Comparison of ENCODE assay signal across 15 cellular contexts in the genomic region with DNA sequence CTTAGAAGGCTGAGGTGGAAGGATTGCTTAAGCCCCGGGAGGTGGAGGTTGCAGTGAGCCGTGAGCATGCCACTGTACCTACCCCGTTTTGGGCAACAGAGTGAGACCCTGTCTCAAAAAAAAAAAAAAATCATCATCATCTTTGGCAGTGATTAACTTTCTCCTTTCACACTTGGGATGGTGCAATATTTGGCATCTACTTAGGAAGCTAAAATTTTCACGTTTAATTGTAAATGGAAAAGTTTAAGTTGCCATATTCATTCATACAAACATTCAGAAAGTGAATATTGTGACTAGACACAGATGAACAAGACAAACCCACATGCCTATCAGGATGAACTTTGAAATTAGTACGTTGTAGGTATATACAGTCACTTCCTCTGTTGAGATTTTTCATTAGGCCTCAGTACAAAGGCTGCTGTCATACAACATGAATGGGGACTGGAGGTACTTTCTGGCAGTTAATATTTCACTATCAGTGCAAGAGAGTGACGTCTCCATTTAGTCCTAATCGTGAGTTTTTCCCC. TPM values are rescaled to one million over a fixed set of nuclear protein-coding genes. Genes with fewer than 3 reads are reported as not detected.
DNase-seq lines count a peak whose midpoint lies in the region; ATAC-seq, FAIRE-seq and TF ChIP-seq lines count a peak whose summit lies in the region.
"Had no signal": no experiment of that assay in that cellular context is flagged by ENCODE, and none has a peak within 500 bp of the region (broad histone marks: within the 10 kb centered on the region; RNA-seq: fewer than 3 reads in every experiment).

No MANE protein-coding gene starts in this region.

- FAIRE-seq in HepG2 (lab: Jason Lieb, UNC): peak; percentile 72

- peak overlapping the region; percentile 69 for H3K9ac ChIP-seq in HepG2 (ENCODE audit: insufficient read depth, low read depth, low read length)

- DNase-seq in CD8-positive, alpha-beta T cell: no peak
- DNase-seq in Peyer's patch (no peak), HepG2 (ENCODE audit: low spot score) (peak; percentile 99), ovary (no peak), NCI-H510A (lab: John Stamatoyannopoulos, UW) (no peak), HPDE6-E6E7 (ENCODE audit: extremely low spot score) (no peak)
- DNase-seq: BE2C, foreskin fibroblast, natural killer cell, NCI-H1092, NCI-H774, substantia nigra had no signal

- H3K36me3 ChIP-seq in CD8-positive, alpha-beta T cell (ENCODE audit: insufficient read depth, low read length): no peaks in the 10 kb centered on the region
- no peaks in the 10 kb centered on the region for H3K36me3 ChIP-seq in Peyer's patch
- peaks cover 1 to 15% of the 10 kb centered on the region in 2 experiments; a peak in 3 of 5 replicates for H3K36me3 ChIP-seq in HepG2 (replicated peaks in 1 of 2; ENCODE audit: control insufficient read depth in 1 of 2, insufficient read depth in 2 of 2, low read length in 2 of 2)
- no peaks in the 10 kb centered on the region for H3K36me3 ChIP-seq in ovary

- H4K20me1 ChIP-seq in HepG2 (ENCODE audit: insufficient read depth, low read length): no peaks in the 10 kb centered on the region

- CTCF ChIA-PET in CD8-positive, alpha-beta T cell (lab: Charles Lee): interaction anchor here (1.4 to 1.5 kb wide), 2 partner anchors 22 to 46 kb away, joined by 4 read pairs; no protein-coding TSS in a partner anchor
- CTCF ChIA-PET in HepG2 (lab: Yijun Ruan, JAX; ENCODE audit: low intra/inter-chr PET ratio, low total read pairs): no interaction called here

- no peak overlapping the region for H3K4me3 Mint-ChIP-seq in CD8-positive, alpha-beta T cell
- H3K4me3 Mint-ChIP-seq: natural killer cell had no signal

- in situ Hi-C loops in HepG2 (cut with HindIII; ENCODE audit: extremely low pct_ligation_motif_present, low pct_unique_long_range_greater_than_20kb): no loop called here

- intact Hi-C loops in CD8-positive, alpha-beta T cell (cut with DNase I, micrococcal nuclease): loop anchor here in 1 of 2 experiments (1.0 kb wide), 1 partner anchor 109 kb away; no protein-coding TSS in a partner anchor
- intact Hi-C loops in HepG2 (cut with micrococcal nuclease; ENCODE audit: unreplicated experiment): loop anchor here (1.0 to 2.0 kb wide), 3 partner anchors 36 to 49 kb away; no protein-coding TSS in a partner anchor
- intact Hi-C loops in ovary (cut with DNase I): no loop called here

- peaks cover 90% of the 10 kb centered on the region for H3K4me1 Mint-ChIP-seq in CD8-positive, alpha-beta T cell (ENCODE audit: low read depth)

- peaks cover 92% of the 10 kb centered on the region for H3K79me2 ChIP-seq in HepG2 (ENCODE audit: insufficient read depth, low read length)

- H3K9me3 ChIP-seq in CD8-positive, alpha-beta T cell (ENCODE audit: low read length): no peaks in the 10 kb centered on the region
- no peaks in the 10 kb centered on the region for H3K9me3 ChIP-seq in Peyer's patch
- H3K9me3 ChIP-seq in HepG2 (ENCODE audit: low read length): no peaks in the 10 kb centered on the region
- H3K9me3 ChIP-seq in ovary: no peaks in the 10 kb centered on the region
- H3K9me3 ChIP-seq: BE2C, HAP-1 had no signal

- no peaks in the 10 kb centered on the region for H3K9me3 Mint-ChIP-seq in CD8-positive, alpha-beta T cell
- H3K9me3 Mint-ChIP-seq: natural killer cell had no signal

- BruUV-seq in HepG2 (replicated peaks; lab: Mats Ljungman, UMichigan): TSS peak; percentile 100

- ATAC-seq in CD8-positive, alpha-beta T cell: peak; percentile 47
- ATAC-seq in GM18861 (IDR thresholded peaks at IDR 0.05; ENCODE audit: unreplicated experiment) (peak; percentile 87), HepG2 (peak; percentile 98), GM19035 (IDR thresholded peaks at IDR 0.05; ENCODE audit: unreplicated experiment) (no peak)
- ATAC-seq: natural killer cell had no signal

- no peak for TF ChIP-seq CTCF in CD8-positive, alpha-beta T cell (IDR thresholded peaks at IDR 0.05)
- TF ChIP-seq CTCF in Peyer's patch (IDR thresholded peaks at IDR 0.05): no peak
- no peak for TF ChIP-seq CTCF in HepG2 (CRISPR knock-in tag; IDR thresholded peaks at IDR 0.05)
- no peak for TF ChIP-seq CTCF in ovary (IDR thresholded peaks at IDR 0.05)

- no peak overlapping the region for H3K27ac ChIP-seq in CD8-positive, alpha-beta T cell (ENCODE audit: low read depth, low read length)
- H3K27ac ChIP-seq in Peyer's patch: peak overlapping the region in 3 of 4 donors; percentile 0 to 71 (median 65)
- H3K27ac ChIP-seq in HepG2 (ENCODE audit: extremely low read length, insufficient read depth, low read length): peak overlapping the region; percentile 84
- H3K27ac ChIP-seq in ovary: no peak overlapping the region

- no peaks in the 10 kb centered on the region for H3K27me3 Mint-ChIP-seq in CD8-positive, alpha-beta T cell (ENCODE audit: low read depth)

- TF ChIP-seq RAD21 in HepG2 (CRISPR knock-in tag; IDR thresholded peaks at IDR 0.05): no peak

- H3K27me3 ChIP-seq in CD8-positive, alpha-beta T cell (ENCODE audit: insufficient read depth, low read length): no peaks in the 10 kb centered on the region
- H3K27me3 ChIP-seq in Peyer's patch (no peaks in the 10 kb centered on the region), HepG2 (ENCODE audit: control insufficient read depth in 1 of 2, insufficient read depth in 2 of 2, low read length in 2 of 2) (no peaks in the 10 kb centered on the region), ovary (no peaks in the 10 kb centered on the region)
- H3K27me3 ChIP-seq: BE2C had no signal

- no peak overlapping the region for H3K4me3 ChIP-seq in CD8-positive, alpha-beta T cell (ENCODE audit: low read depth, low read length)
- H3K4me3 ChIP-seq in Peyer's patch (no peak overlapping the region), HepG2 (replicated peaks in 1 of 3; ENCODE audit: insufficient read depth in 1 of 3, low read depth in 2 of 3, low read length in 3 of 3) (peak overlapping the region; percentile 26 to 57 (median 39); a peak in 5 of 6 replicates), ovary (no peak overlapping the region)
- H3K4me3 ChIP-seq: HAP-1 had no signal

- peaks cover 65% of the 10 kb centered on the region for H3K4me1 ChIP-seq in CD8-positive, alpha-beta T cell (ENCODE audit: insufficient read depth, low read length)
- H3K4me1 ChIP-seq in Peyer's patch (peaks cover 0 to 34% (median 0%) of the 10 kb centered on the region in 4 donors), HepG2 (ENCODE audit: insufficient read depth, low read length) (peaks cover 93% of the 10 kb centered on the region), ovary (ENCODE audit: insufficient read depth) (peaks cover 7% of the 10 kb centered on the region)

- 2% methylated on average over 7 of the region's 7 CpGs for WGBS in HepG2 (ENCODE audit: low lambda C conversion rate)
- 93 to 95% (median 93%) methylated on average over 7 of the region's 7 CpGs for WGBS in ovary, 3 donors

- peaks cover 16% of the 10 kb centered on the region for H3K36me3 Mint-ChIP-seq in CD8-positive, alpha-beta T cell
- H3K36me3 Mint-ChIP-seq: natural killer cell had no signal

- H3K27ac Mint-ChIP-seq in CD8-positive, alpha-beta T cell: no peak overlapping the region
- H3K27ac Mint-ChIP-seq: natural killer cell had no signal

- TF ChIP-seq EP300 in HepG2 (IDR thresholded peaks at IDR 0.05; ENCODE audit: low read depth in 2 of 2, low read length in 2 of 2): peak; percentile 56 to 83; a peak in 3 of 4 replicates
- peak; percentile 73; the same call in 1 of the 2 replicates for TF ChIP-seq EP300 in HepG2 (CRISPR knock-in tag; IDR thresholded peaks at IDR 0.05; ENCODE audit: borderline replicate concordance)
- TF ChIP-seq EP300 in ovary (IDR thresholded peaks at IDR 0.05): no peak

- POLR2A ChIA-PET in CD8-positive, alpha-beta T cell (lab: Charles Lee): interaction anchor here (0.6 to 1.7 kb wide), 2 partner anchors 8 to 119 kb away, joined by 3 to 4 read pairs; no protein-coding TSS in a partner anchor
- POLR2A ChIA-PET in HepG2 (lab: Yijun Ruan, JAX): interaction anchor here (0.9 to 2.2 kb wide), 8 partner anchors 9 to 48 kb away, joined by 3 to 9 read pairs (median 4); no protein-coding TSS in a partner anchor

- H3K4me2 ChIP-seq in HepG2 (ENCODE audit: low read depth, low read length): peak overlapping the region; percentile 86

- peak in 1 of 2 donors; percentile 29 for TF ChIP-seq POLR2A in Peyer's patch (IDR thresholded peaks at IDR 0.05)
- peak; percentile 34 to 74; a peak in 3 of 4 replicates for TF ChIP-seq POLR2A in HepG2 (IDR thresholded peaks at IDR 0.05; ENCODE audit: insufficient read depth in 1 of 2, low read depth in 2 of 2, low read length in 2 of 2)
- no peak for TF ChIP-seq POLR2A in ovary (IDR thresholded peaks at IDR 0.05)

- no peak overlapping the region for H2AFZ ChIP-seq in HepG2 (ENCODE audit: low read length)

RNA-seq across cellular contexts. Expression of gene TOP1, which starts 10.3 kb away (rescaled TPM):
- 10 to 100 TPM; 58.5 to 61.1 TPM for total RNA-seq in CD8-positive, alpha-beta T cell
- total RNA-seq in Peyer's patch (10 to 100 TPM; 34.4 to 72.6 (median 39.8) TPM), HepG2 (2016; rRNA removed; fragmentation: Illumina TruSeq; extraction: Trizol) (19.4 and 75.3 TPM in 2 replicates), ovary (10 to 100 TPM; 24.8 to 41.8 (median 35.6) TPM)
- total RNA-seq in HepG2 (2016; cell fraction: cytosol; rRNA removed; fragmentation: Illumina TruSeq; extraction: Trizol; ENCODE audit: low read depth): 17.3 and 19.8 TPM in 2 replicates
- total RNA-seq in HepG2 (2016; cell fraction: insoluble cytoplasmic fraction; rRNA removed; fragmentation: Illumina TruSeq; extraction: Trizol): 17.0 and 75.6 TPM in 2 replicates
- 20.3 and 21.0 TPM in 2 replicates for total RNA-seq in HepG2 (2016; cell fraction: membrane; rRNA removed; fragmentation: Illumina TruSeq; extraction: Trizol)
- total RNA-seq in HepG2 (2016; cell fraction: nucleus; rRNA removed; fragmentation: Illumina TruSeq; extraction: Trizol): 45.7 and 48.4 TPM in 2 replicates
- polyA plus RNA-seq in HepG2 (2011; rRNA removed) (9.9 and 10.2 TPM in 2 replicates), ovary (10 to 100 TPM; 20.9 to 48.4 TPM)
- 5.5 and 9.3 TPM in 2 replicates for polyA plus RNA-seq in HepG2 (2011; cell fraction: cytosol; rRNA removed)
- 10.9 and 11.3 TPM in 2 replicates for polyA plus RNA-seq in HepG2 (2011; cell fraction: nucleus; rRNA removed)
- 51.4 and 67.5 TPM in 2 replicates for polyA plus RNA-seq in HepG2 (2012)
- 2.6 and 3.5 TPM in 2 replicates for polyA plus RNA-seq in HepG2 (2016; cell fraction: cytosol; fragmentation: Illumina TruSeq; extraction: Trizol; ENCODE audit: low read depth)
- polyA plus RNA-seq in HepG2 (2016; cell fraction: insoluble cytoplasmic fraction; fragmentation: Illumina TruSeq; extraction: Trizol; ENCODE audit: low read depth): 131 and 136 TPM in 2 replicates
- polyA plus RNA-seq in HepG2 (2016; cell fraction: membrane; fragmentation: Illumina TruSeq; extraction: Trizol; ENCODE audit: low read depth): 9.6 and 10.8 TPM in 2 replicates
- 89.8 and 94.4 TPM in 2 replicates for polyA plus RNA-seq in HepG2 (2016; cell fraction: nucleus; fragmentation: Illumina TruSeq; extraction: Trizol; ENCODE audit: insufficient read depth, low read depth)
- 7.0 and 9.4 TPM in 2 replicates for polyA minus RNA-seq in HepG2 (2011; rRNA and poly(A)+ RNA removed; ENCODE audit: low replicate concordance)
- 25.1 and 28.4 TPM in 2 replicates for polyA minus RNA-seq in HepG2 (2011; cell fraction: cytosol; rRNA and poly(A)+ RNA removed)
- 21.5 and 22.1 TPM in 2 replicates for polyA minus RNA-seq in HepG2 (2011; cell fraction: nucleus; rRNA and poly(A)+ RNA removed)

Comparison
In these comparisons a context has a peak if more than half of its experiments do, and no peak if none do; other contexts are left out.
1. H3K27ac ChIP-seq: peak in Peyer's patch (3 of 4) and HepG2 (single experiment); none in CD8-positive, alpha-beta T cell (single experiment) and ovary (0 of 2).
2. H3K4me3 ChIP-seq: peak in HepG2 (3 of 3); none in CD8-positive, alpha-beta T cell (single experiment), Peyer's patch (0 of 4) and ovary (single experiment).